1 cellular context compared by ENCODE assay signal in the genomic region with DNA sequence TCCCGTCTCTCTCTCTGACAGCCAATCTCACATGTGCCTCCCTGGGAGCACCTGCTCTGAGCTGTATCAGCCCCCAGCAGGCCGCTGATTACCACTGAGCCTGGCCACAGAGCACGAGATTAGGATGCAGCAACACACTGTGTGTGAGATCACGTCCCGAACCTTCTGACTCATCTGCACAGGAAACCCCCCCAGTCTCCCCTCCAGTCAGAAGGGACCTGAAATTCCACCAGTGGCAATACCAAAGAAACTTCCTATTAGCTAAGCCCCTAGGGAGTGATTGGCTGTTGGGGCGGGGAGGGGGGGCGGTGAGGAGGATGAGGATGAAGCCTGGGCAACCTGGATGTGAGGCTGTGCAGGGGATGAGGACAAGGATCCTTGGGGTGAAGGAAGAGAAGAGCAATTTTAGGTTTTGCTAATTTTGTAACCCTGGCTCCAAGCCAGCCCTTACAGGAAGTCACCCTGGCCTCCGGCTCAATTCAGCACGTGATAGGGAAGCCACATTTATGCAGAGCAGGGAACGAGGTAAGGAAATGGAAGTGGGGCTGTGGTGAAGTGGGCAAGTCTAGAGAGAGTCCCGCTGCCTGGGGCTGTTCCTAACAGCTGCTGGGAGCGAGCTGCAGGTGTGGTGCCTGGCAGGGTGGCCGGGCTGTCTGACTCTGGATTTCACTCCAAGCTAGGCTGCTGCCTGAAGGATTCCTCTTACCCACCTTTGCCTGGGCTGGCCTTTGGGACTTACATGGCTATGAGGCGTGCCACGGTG.
TF ChIP-seq lines count a peak whose summit lies in the region.

No MANE protein-coding gene starts in this region.

TF ChIP-seq in K562, 482 proteins besides CTCF, POLR2A, EP300 and RAD21 (continues in another document):
- no peak for TF ChIP-seq CHCHD3 (CRISPR knock-in tag; IDR thresholded peaks at IDR 0.05)
- no peak for TF ChIP-seq ZNF146 (CRISPR knock-in tag; IDR thresholded peaks at IDR 0.05; ENCODE audit: unreplicated experiment)
- TF ChIP-seq, protein P1, sequence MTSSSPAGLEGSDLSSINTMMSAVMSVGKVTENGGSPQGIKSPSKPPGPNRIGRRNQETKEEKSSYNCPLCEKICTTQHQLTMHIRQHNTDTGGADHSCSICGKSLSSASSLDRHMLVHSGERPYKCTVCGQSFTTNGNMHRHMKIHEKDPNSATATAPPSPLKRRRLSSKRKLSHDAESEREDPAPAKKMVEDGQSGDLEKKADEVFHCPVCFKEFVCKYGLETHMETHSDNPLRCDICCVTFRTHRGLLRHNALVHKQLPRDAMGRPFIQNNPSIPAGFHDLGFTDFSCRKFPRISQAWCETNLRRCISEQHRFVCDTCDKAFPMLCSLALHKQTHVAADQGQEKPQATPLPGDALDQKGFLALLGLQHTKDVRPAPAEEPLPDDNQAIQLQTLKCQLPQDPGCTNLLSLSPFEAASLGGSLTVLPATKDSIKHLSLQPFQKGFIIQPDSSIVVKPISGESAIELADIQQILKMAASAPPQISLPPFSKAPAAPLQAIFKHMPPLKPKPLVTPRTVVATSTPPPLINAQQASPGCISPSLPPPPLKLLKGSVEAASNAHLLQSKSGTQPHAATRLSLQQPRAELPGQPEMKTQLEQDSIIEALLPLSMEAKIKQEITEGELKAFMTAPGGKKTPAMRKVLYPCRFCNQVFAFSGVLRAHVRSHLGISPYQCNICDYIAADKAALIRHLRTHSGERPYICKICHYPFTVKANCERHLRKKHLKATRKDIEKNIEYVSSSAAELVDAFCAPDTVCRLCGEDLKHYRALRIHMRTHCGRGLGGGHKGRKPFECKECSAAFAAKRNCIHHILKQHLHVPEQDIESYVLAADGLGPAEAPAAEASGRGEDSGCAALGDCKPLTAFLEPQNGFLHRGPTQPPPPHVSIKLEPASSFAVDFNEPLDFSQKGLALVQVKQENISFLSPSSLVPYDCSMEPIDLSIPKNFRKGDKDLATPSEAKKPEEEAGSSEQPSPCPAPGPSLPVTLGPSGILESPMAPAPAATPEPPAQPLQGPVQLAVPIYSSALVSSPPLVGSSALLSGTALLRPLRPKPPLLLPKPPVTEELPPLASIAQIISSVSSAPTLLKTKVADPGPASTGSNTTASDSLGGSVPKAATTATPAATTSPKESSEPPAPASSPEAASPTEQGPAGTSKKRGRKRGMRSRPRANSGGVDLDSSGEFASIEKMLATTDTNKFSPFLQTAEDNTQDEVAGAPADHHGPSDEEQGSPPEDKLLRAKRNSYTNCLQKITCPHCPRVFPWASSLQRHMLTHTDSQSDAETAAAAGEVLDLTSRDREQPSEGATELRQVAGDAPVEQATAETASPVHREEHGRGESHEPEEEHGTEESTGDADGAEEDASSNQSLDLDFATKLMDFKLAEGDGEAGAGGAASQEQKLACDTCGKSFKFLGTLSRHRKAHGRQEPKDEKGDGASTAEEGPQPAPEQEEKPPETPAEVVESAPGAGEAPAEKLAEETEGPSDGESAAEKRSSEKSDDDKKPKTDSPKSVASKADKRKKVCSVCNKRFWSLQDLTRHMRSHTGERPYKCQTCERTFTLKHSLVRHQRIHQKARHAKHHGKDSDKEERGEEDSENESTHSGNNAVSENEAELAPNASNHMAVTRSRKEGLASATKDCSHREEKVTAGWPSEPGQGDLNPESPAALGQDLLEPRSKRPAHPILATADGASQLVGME (CRISPR knock-in tag; IDR thresholded peaks at IDR 0.05), result no peak; the same call in 1 of the 2 replicates
- TF ChIP-seq FIP1L1 (IDR thresholded peaks at IDR 0.05; ENCODE audit: low read depth, low read length, poor library complexity, severe bottlenecking), result no peak
- TF ChIP-seq ZC3H8 (IDR thresholded peaks at IDR 0.05), result no peak
- TF ChIP-seq, protein P2, sequence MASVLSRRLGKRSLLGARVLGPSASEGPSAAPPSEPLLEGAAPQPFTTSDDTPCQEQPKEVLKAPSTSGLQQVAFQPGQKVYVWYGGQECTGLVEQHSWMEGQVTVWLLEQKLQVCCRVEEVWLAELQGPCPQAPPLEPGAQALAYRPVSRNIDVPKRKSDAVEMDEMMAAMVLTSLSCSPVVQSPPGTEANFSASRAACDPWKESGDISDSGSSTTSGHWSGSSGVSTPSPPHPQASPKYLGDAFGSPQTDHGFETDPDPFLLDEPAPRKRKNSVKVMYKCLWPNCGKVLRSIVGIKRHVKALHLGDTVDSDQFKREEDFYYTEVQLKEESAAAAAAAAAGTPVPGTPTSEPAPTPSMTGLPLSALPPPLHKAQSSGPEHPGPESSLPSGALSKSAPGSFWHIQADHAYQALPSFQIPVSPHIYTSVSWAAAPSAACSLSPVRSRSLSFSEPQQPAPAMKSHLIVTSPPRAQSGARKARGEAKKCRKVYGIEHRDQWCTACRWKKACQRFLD (CRISPR knock-in tag; IDR thresholded peaks at IDR 0.05), result peak; percentile 99
- no peak; the same call in 1 of the 2 replicates for TF ChIP-seq ZNF12 (CRISPR knock-in tag; IDR thresholded peaks at IDR 0.05)
- peak; percentile 89; the same call in 1 of the 2 replicates for TF ChIP-seq GATAD2B (IDR thresholded peaks at IDR 0.05; ENCODE audit: borderline replicate concordance)
- peak; percentile 92 for TF ChIP-seq EP400 (IDR thresholded peaks at IDR 0.05)
- peak; percentile 98 for TF ChIP-seq JUN (IDR thresholded peaks at IDR 0.05; ENCODE audit: borderline replicate concordance, low read depth, low read length)
- TF ChIP-seq JUN (CRISPR knock-in tag; IDR thresholded peaks at IDR 0.05; ENCODE audit: borderline replicate concordance), result peak; percentile 95; the same call in 1 of the 2 replicates
- no peak for TF ChIP-seq MAFK (IDR thresholded peaks at IDR 0.05; ENCODE audit: low read length)
- TF ChIP-seq NFIC (IDR thresholded peaks at IDR 0.05), result peak; percentile 96
- TF ChIP-seq ILK (tag; IDR thresholded peaks at IDR 0.05; ENCODE audit: borderline replicate concordance, low read depth), result no peak
- TF ChIP-seq TAF9B (IDR thresholded peaks at IDR 0.05; ENCODE audit: partially characterized antibody), result peak; percentile 99
- TF ChIP-seq ESRRB (CRISPR knock-in tag; IDR thresholded peaks at IDR 0.05; ENCODE audit: borderline replicate concordance), result no peak
- TF ChIP-seq POLR2H (tag; IDR thresholded peaks at IDR 0.05; ENCODE audit: low read depth), result peak; percentile 60; the same call in 1 of the 2 replicates
- TF ChIP-seq ZNF253 (CRISPR knock-in tag; conservative IDR thresholded peaks at IDR 0.05), result no peak
- peak; percentile 58; the same call in 1 of the 2 replicates for TF ChIP-seq ZNF311 (CRISPR knock-in tag; IDR thresholded peaks at IDR 0.05)
- no peak for TF ChIP-seq RBM39 (optimal IDR thresholded peaks at IDR 0.05; ENCODE audit: low read depth, low read length)
- no peak for TF ChIP-seq ZNF41 (CRISPR knock-in tag; conservative IDR thresholded peaks at IDR 0.05)
- TF ChIP-seq NR4A1 (CRISPR knock-in tag; IDR thresholded peaks at IDR 0.05), result no peak
- no peak; the same call in 1 of the 2 replicates for TF ChIP-seq NR4A1 (tag; IDR thresholded peaks at IDR 0.05)
- TF ChIP-seq, protein P3, sequence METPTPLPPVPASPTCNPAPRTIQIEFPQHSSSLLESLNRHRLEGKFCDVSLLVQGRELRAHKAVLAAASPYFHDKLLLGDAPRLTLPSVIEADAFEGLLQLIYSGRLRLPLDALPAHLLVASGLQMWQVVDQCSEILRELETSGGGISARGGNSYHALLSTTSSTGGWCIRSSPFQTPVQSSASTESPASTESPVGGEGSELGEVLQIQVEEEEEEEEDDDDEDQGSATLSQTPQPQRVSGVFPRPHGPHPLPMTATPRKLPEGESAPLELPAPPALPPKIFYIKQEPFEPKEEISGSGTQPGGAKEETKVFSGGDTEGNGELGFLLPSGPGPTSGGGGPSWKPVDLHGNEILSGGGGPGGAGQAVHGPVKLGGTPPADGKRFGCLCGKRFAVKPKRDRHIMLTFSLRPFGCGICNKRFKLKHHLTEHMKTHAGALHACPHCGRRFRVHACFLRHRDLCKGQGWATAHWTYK (CRISPR knock-in tag; IDR thresholded peaks at IDR 0.05), result peak; percentile 88; the same call in 1 of the 2 replicates
- TF ChIP-seq, protein P4, sequence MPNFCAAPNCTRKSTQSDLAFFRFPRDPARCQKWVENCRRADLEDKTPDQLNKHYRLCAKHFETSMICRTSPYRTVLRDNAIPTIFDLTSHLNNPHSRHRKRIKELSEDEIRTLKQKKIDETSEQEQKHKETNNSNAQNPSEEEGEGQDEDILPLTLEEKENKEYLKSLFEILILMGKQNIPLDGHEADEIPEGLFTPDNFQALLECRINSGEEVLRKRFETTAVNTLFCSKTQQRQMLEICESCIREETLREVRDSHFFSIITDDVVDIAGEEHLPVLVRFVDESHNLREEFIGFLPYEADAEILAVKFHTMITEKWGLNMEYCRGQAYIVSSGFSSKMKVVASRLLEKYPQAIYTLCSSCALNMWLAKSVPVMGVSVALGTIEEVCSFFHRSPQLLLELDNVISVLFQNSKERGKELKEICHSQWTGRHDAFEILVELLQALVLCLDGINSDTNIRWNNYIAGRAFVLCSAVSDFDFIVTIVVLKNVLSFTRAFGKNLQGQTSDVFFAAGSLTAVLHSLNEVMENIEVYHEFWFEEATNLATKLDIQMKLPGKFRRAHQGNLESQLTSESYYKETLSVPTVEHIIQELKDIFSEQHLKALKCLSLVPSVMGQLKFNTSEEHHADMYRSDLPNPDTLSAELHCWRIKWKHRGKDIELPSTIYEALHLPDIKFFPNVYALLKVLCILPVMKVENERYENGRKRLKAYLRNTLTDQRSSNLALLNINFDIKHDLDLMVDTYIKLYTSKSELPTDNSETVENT (CRISPR knock-in tag; IDR thresholded peaks at IDR 0.05), result no peak
- TF ChIP-seq MCM7 (IDR thresholded peaks at IDR 0.05), result no peak
- peak; percentile 90 for TF ChIP-seq ZNF766 (CRISPR knock-in tag; conservative IDR thresholded peaks at IDR 0.05)
- TF ChIP-seq ETV5 (CRISPR knock-in tag; IDR thresholded peaks at IDR 0.05; ENCODE audit: low read depth), result peak; percentile 90
- no peak for TF ChIP-seq STAT5B (CRISPR knock-in tag; IDR thresholded peaks at IDR 0.05)
- TF ChIP-seq ZNF184 (CRISPR knock-in tag; IDR thresholded peaks at IDR 0.05), result no peak
- TF ChIP-seq, protein P5, sequence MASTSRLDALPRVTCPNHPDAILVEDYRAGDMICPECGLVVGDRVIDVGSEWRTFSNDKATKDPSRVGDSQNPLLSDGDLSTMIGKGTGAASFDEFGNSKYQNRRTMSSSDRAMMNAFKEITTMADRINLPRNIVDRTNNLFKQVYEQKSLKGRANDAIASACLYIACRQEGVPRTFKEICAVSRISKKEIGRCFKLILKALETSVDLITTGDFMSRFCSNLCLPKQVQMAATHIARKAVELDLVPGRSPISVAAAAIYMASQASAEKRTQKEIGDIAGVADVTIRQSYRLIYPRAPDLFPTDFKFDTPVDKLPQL (IDR thresholded peaks at IDR 0.05; ENCODE audit: extremely low read depth, insufficient read length), result no peak
- TF ChIP-seq U2AF1 (optimal IDR thresholded peaks at IDR 0.05; ENCODE audit: low read depth, low read length), result no peak
- peak; percentile 44; the same call in 1 of the 2 replicates for TF ChIP-seq NR2C1 (IDR thresholded peaks at IDR 0.05)
- TF ChIP-seq NR2C1 (tag; IDR thresholded peaks at IDR 0.05), result peak; percentile 31; the same call in 1 of the 2 replicates
- TF ChIP-seq SRSF3 (IDR thresholded peaks at IDR 0.05; ENCODE audit: insufficient read depth, low read length), result 0 out of 2 replicates have a peak, but pooled peaks have one; percentile 7
- 0 out of 2 replicates have a peak, but pooled peaks have one; percentile 61 for TF ChIP-seq TCF7 (IDR thresholded peaks at IDR 0.05; ENCODE audit: borderline replicate concordance)
- peak; percentile 99 for TF ChIP-seq TCF3 (CRISPR knock-in tag; IDR thresholded peaks at IDR 0.05)
- TF ChIP-seq RUNX1 (IDR thresholded peaks at IDR 0.05; ENCODE audit: low read depth), result peak; percentile 98
- TF ChIP-seq, protein P6, sequence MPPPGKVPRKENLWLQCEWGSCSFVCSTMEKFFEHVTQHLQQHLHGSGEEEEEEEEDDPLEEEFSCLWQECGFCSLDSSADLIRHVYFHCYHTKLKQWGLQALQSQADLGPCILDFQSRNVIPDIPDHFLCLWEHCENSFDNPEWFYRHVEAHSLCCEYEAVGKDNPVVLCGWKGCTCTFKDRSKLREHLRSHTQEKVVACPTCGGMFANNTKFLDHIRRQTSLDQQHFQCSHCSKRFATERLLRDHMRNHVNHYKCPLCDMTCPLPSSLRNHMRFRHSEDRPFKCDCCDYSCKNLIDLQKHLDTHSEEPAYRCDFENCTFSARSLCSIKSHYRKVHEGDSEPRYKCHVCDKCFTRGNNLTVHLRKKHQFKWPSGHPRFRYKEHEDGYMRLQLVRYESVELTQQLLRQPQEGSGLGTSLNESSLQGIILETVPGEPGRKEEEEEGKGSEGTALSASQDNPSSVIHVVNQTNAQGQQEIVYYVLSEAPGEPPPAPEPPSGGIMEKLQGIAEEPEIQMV (tag; conservative IDR thresholded peaks at IDR 0.05; ENCODE audit: low read depth), result no peak
- no peak for TF ChIP-seq FUS (optimal IDR thresholded peaks at IDR 0.05; ENCODE audit: low read depth, low read length)
- TF ChIP-seq BCL6 (CRISPR knock-in tag; IDR thresholded peaks at IDR 0.05), result no peak
- TF ChIP-seq HDAC6 (IDR thresholded peaks at IDR 0.05; ENCODE audit: low read depth, low read length), result no peak
- TF ChIP-seq HMGN3 (IDR thresholded peaks at IDR 0.05; ENCODE audit: borderline replicate concordance, extremely low read depth, insufficient read length, low read depth, low read length), result peak; percentile 88
- TF ChIP-seq, protein P7, sequence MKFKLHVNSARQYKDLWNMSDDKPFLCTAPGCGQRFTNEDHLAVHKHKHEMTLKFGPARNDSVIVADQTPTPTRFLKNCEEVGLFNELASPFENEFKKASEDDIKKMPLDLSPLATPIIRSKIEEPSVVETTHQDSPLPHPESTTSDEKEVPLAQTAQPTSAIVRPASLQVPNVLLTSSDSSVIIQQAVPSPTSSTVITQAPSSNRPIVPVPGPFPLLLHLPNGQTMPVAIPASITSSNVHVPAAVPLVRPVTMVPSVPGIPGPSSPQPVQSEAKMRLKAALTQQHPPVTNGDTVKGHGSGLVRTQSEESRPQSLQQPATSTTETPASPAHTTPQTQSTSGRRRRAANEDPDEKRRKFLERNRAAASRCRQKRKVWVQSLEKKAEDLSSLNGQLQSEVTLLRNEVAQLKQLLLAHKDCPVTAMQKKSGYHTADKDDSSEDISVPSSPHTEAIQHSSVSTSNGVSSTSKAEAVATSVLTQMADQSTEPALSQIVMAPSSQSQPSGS (CRISPR knock-in tag; IDR thresholded peaks at IDR 0.05), result no peak
- TF ChIP-seq HDGF (IDR thresholded peaks at IDR 0.05), result no peak
- peak; percentile 88 for TF ChIP-seq CCNT2 (IDR thresholded peaks at IDR 0.05; ENCODE audit: borderline replicate concordance, extremely low read depth, insufficient read length, low read depth, low read length)
- no peak for TF ChIP-seq SREBF2 (CRISPR knock-in tag; IDR thresholded peaks at IDR 0.05)
- TF ChIP-seq, protein P8, sequence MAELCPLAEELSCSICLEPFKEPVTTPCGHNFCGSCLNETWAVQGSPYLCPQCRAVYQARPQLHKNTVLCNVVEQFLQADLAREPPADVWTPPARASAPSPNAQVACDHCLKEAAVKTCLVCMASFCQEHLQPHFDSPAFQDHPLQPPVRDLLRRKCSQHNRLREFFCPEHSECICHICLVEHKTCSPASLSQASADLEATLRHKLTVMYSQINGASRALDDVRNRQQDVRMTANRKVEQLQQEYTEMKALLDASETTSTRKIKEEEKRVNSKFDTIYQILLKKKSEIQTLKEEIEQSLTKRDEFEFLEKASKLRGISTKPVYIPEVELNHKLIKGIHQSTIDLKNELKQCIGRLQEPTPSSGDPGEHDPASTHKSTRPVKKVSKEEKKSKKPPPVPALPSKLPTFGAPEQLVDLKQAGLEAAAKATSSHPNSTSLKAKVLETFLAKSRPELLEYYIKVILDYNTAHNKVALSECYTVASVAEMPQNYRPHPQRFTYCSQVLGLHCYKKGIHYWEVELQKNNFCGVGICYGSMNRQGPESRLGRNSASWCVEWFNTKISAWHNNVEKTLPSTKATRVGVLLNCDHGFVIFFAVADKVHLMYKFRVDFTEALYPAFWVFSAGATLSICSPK (IDR thresholded peaks at IDR 0.05; ENCODE audit: borderline replicate concordance), result no peak
- peak; percentile 18; the same call in 1 of the 2 replicates for TF ChIP-seq OTX1 (CRISPR knock-in tag; IDR thresholded peaks at IDR 0.05)
- no peak for TF ChIP-seq ZNF133 (CRISPR knock-in tag; IDR thresholded peaks at IDR 0.05)
